In the genomic region with DNA sequence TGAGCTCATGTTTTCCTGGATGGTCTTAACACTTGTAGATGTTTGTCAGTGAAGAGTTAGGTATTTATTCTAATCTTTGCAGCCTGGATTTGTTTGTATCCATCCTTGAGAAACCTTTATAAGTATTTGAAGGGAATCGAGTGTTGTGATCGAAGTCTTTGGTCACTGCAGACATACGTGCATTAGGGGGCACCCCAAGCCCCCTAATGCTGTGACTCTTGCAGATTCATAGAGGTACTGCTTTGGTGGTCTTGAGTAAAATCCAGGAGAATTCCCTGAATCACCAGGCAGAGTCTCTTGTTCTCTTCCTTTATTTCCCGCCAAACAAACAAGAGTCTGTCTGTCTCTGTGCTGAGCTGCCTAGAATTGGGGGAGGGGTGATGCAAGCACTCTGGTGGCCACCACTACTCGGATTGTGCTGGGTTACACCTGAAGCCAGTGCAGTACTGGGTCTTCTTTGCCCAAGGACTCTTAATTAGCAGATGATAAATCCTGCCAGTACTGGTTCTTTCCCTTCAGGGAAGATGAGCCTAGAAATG, we compare ENCODE assay signal across 19 cellular contexts.
A peak's percentile ranks its signal among the peaks of the same experiment; 100 is the strongest.
DNase-seq lines count a peak whose midpoint lies in the region; ATAC-seq, FAIRE-seq and TF ChIP-seq lines count a peak whose summit lies in the region.
"Had no signal": no experiment of that assay in that cellular context is flagged by ENCODE, and none has a peak within 500 bp of the region (broad histone marks: within the 10 kb centered on the region; RNA-seq: fewer than 3 reads in every experiment).

No MANE protein-coding gene starts in this region.

- H2BK20ac ChIP-seq in H9 (ENCODE audit: low read depth, low read length, poor library complexity, severe bottlenecking) (no peak overlapping the region), H1 (ENCODE audit: low read length) (no peak overlapping the region)

- no peak overlapping the region for H3K4me2 ChIP-seq in H9 (ENCODE audit: insufficient read depth, insufficient read length, low read length)
- no peak overlapping the region for H3K4me2 ChIP-seq in H1 (ENCODE audit: insufficient read depth in 1 of 2, low read depth in 2 of 2, low read length in 2 of 2)
- peak overlapping the region; percentile 18 for H3K4me2 ChIP-seq in neuronal stem cell (ENCODE audit: insufficient read depth, low read length, poor library complexity, severe bottlenecking)
- H3K4me2 ChIP-seq: BLaER1 had no signal

- no peak overlapping the region for H4K5ac ChIP-seq in H9 (ENCODE audit: insufficient read length, low read depth, low read length)
- H4K5ac ChIP-seq in H1 (ENCODE audit: insufficient read length, low read depth, low read length): no peak overlapping the region

- no peak overlapping the region for H3K4me3 Mint-ChIP-seq in H9
- H3K4me3 Mint-ChIP-seq in effector memory CD8-positive, alpha-beta T cell: no peak overlapping the region
- no peak overlapping the region for H3K4me3 Mint-ChIP-seq in stimulated activated naive CD8-positive, alpha-beta T cell treated with anti-CD3 and anti-CD28 coated beads, Interleukin-15, amount 100 ng/mL, for 72 hours
- H3K4me3 Mint-ChIP-seq: CD14-positive monocyte; CD8-positive, alpha-beta T cell had no signal

- H3K4ac ChIP-seq in H9 (ENCODE audit: low read depth, low read length) (no peak overlapping the region), H1 (replicated peaks; ENCODE audit: insufficient read length, low read depth, low read length) (no peak overlapping the region), neuronal stem cell (ENCODE audit: low read length) (no peak overlapping the region)

- no CpG with 5 or more reads among the region's 5 CpGs for WGBS in H9 (ENCODE audit: extremely low coverage, insufficient read length, low lambda C conversion rate)
- 68% methylated on average over 5 of the region's 5 CpGs; no CpG with 5 or more reads in 1 of the 2 experiments for WGBS in H1 (ENCODE audit: extremely low coverage in 1 of 2, insufficient coverage in 1 of 2, insufficient read length in 1 of 2, insufficient replicate concordance in 2 of 2, low coverage in 1 of 2, low lambda C conversion rate in 2 of 2, missing lambda C conversion rate in 1 of 2), 2 experiments
- WGBS in neuronal stem cell (ENCODE audit: extremely low coverage in 2 of 2, insufficient read length in 2 of 2, insufficient replicate concordance in 1 of 2), 2 donors: no CpG with 5 or more reads among the region's 5 CpGs

- H2BK120ac ChIP-seq in H9 (ENCODE audit: low read depth, low read length, poor library complexity, severe bottlenecking) (no peak overlapping the region), H1 (replicated peaks; ENCODE audit: low read depth, low read length) (no peak overlapping the region), neuronal stem cell (ENCODE audit: low read depth, low read length) (no peak overlapping the region)

- TF ChIP-seq POLR2A in H1 (IDR thresholded peaks at IDR 0.05; ENCODE audit: control extremely low read depth in 1 of 2, low read depth in 2 of 2, low read length in 2 of 2): no peak

- no peak overlapping the region for H3K56ac ChIP-seq in H9 (ENCODE audit: insufficient read length, low read depth, low read length)
- H3K56ac ChIP-seq in H1 (replicated peaks; ENCODE audit: insufficient read length, low read depth, low read length): no peak overlapping the region

- no peak for ATAC-seq in effector memory CD8-positive, alpha-beta T cell (replicated peaks)
- no peak for ATAC-seq in stimulated activated naive CD8-positive, alpha-beta T cell treated with anti-CD3 and anti-CD28 coated beads, Interleukin-15, amount 100 ng/mL, for 72 hours
- ATAC-seq: CD8-positive, alpha-beta T cell; GM12878; HepG2 had no signal

- H3T11ph ChIP-seq in H9 (ENCODE audit: low read length): no peak overlapping the region

- H3K9ac ChIP-seq in H9 (ENCODE audit: extremely low read depth, insufficient read length, low read length) (no peak overlapping the region), H1 (replicated peaks in 1 of 4; ENCODE audit: extremely low read depth in 1 of 4, low read depth in 3 of 4, low read length in 3 of 4) (no peak overlapping the region), neuronal stem cell (ENCODE audit: low read depth, low read length, poor library complexity) (no peak overlapping the region)
- H3K9ac ChIP-seq: BLaER1 had no signal

- H2AK5ac ChIP-seq in H9 (ENCODE audit: insufficient read length, low read length) (no peak overlapping the region), H1 (ENCODE audit: low read depth, low read length) (no peak overlapping the region), neuronal stem cell (ENCODE audit: low read depth, low read length) (no peak overlapping the region)

- no peaks in the 10 kb centered on the region for H3K27me3 Mint-ChIP-seq in H9 (ENCODE audit: low read depth)
- H3K27me3 Mint-ChIP-seq in effector memory CD8-positive, alpha-beta T cell: no peaks in the 10 kb centered on the region
- H3K27me3 Mint-ChIP-seq in stimulated activated naive CD8-positive, alpha-beta T cell treated with anti-CD3 and anti-CD28 coated beads, Interleukin-15, amount 100 ng/mL, for 72 hours: no peaks in the 10 kb centered on the region
- H3K27me3 Mint-ChIP-seq: IgD-negative memory B cell had no signal

- H3K79me1 ChIP-seq in H9 (ENCODE audit: insufficient read depth, low read depth, low read length, poor library complexity, severe bottlenecking) (no peaks in the 10 kb centered on the region), H1 (ENCODE audit: low read depth, low read length) (no peaks in the 10 kb centered on the region), neuronal stem cell (ENCODE audit: low read depth, low read length) (no peaks in the 10 kb centered on the region)

- H2BK15ac ChIP-seq in H9 (ENCODE audit: low read depth, low read length): no peak overlapping the region
- H2BK15ac ChIP-seq in H1 (ENCODE audit: low read length): no peak overlapping the region
- H2BK15ac ChIP-seq in neuronal stem cell (ENCODE audit: low read length): no peak overlapping the region

- H3K23me2 ChIP-seq in H9 (ENCODE audit: insufficient read length, low read depth, low read length, poor library complexity, severe bottlenecking): no peaks in the 10 kb centered on the region
- H3K23me2 ChIP-seq in H1 (ENCODE audit: low read depth, low read length): no peaks in the 10 kb centered on the region

- no peaks in the 10 kb centered on the region for H3K9me3 ChIP-seq in H9 (ENCODE audit: control insufficient read depth, low read depth, low read length)
- no peaks in the 10 kb centered on the region for H3K9me3 ChIP-seq in H1 (ENCODE audit: insufficient read depth in 2 of 2, low read depth in 1 of 2, low read length in 1 of 2)
- peaks cover 0 to 3% of the 10 kb centered on the region in 2 donors for H3K9me3 ChIP-seq in neuronal stem cell (replicated peaks in 1 of 2; ENCODE audit: control insufficient read depth in 2 of 2, insufficient read depth in 1 of 2, low read depth in 1 of 2, low read length in 2 of 2)

- POLR2A ChIA-PET in H1 (lab: Charles Lee; ENCODE audit: partially characterized antibody): no interaction called here

- H4K8ac ChIP-seq in H9 (replicated peaks; ENCODE audit: insufficient read length, low read depth, low read length): no peak overlapping the region
- no peak overlapping the region for H4K8ac ChIP-seq in H1 (ENCODE audit: extremely low read depth, insufficient read depth, low read length)
- H4K8ac ChIP-seq in neuronal stem cell (ENCODE audit: low read depth, low read length): no peak overlapping the region

- H3K18ac ChIP-seq in H9 (ENCODE audit: insufficient read length, low read depth, low read length) (no peak overlapping the region), H1 (ENCODE audit: extremely low read depth, low read length) (no peak overlapping the region), neuronal stem cell (ENCODE audit: low read length) (no peak overlapping the region)

- H3K23ac ChIP-seq in H9 (ENCODE audit: insufficient read length, low read depth, low read length) (no peak overlapping the region), H1 (ENCODE audit: insufficient read length) (no peak overlapping the region), neuronal stem cell (ENCODE audit: low read depth, low read length, poor library complexity) (no peak overlapping the region)

- peaks cover 0 to 7% of the 10 kb centered on the region in 2 experiments; a peak in 2 of 4 replicates for H3K4me1 Mint-ChIP-seq in H9
- H3K4me1 Mint-ChIP-seq in effector memory CD8-positive, alpha-beta T cell (ENCODE audit: low read depth in 2 of 2): no peaks in the 10 kb centered on the region
- no peaks in the 10 kb centered on the region for H3K4me1 Mint-ChIP-seq in stimulated activated naive CD8-positive, alpha-beta T cell treated with anti-CD3 and anti-CD28 coated beads, Interleukin-15, amount 100 ng/mL, for 72 hours
- H3K4me1 Mint-ChIP-seq: CD14-positive monocyte, IgD-negative memory B cell had no signal

- peaks cover 3 to 4% of the 10 kb centered on the region in 2 experiments; a peak in 3 of 5 replicates for H3K9me3 Mint-ChIP-seq in H9
- peaks cover 8% of the 10 kb centered on the region in 2 donors for H3K9me3 Mint-ChIP-seq in effector memory CD8-positive, alpha-beta T cell
- H3K9me3 Mint-ChIP-seq in stimulated activated naive CD8-positive, alpha-beta T cell treated with anti-CD3 and anti-CD28 coated beads, Interleukin-15, amount 100 ng/mL, for 72 hours: peaks cover 7 to 25% of the 10 kb centered on the region in 2 donors

- DNase-seq in H9: no peak
- DNase-seq in H1 (ENCODE audit: low read depth in 1 of 2, low spot score in 2 of 2): peak in 1 of 2 experiments; percentile 1
- DNase-seq in iPS DF 19.7 (ENCODE audit: low read depth, low spot score): peak; percentile 5
- no peak for DNase-seq in neuronal stem cell (ENCODE audit: low spot score)
- DNase-seq in effector memory CD8-positive, alpha-beta T cell: no peak
- DNase-seq in stimulated activated naive CD8-positive, alpha-beta T cell treated with anti-CD3 and anti-CD28 coated beads, Interleukin-15, amount 100 ng/mL, for 72 hours: no peak
- no peak for DNase-seq in effector CD8-positive, alpha-beta T cell (lab: John Stamatoyannopoulos, UW)
- DNase-seq: 8988T; Calu3; CD8-positive, alpha-beta T cell; DND-41; EL had no signal

- TF ChIP-seq EP300 in H1 (IDR thresholded peaks at IDR 0.05; ENCODE audit: borderline replicate concordance in 1 of 2, low read depth in 2 of 2, low read length in 2 of 2): no peak

- peak overlapping the region in 1 of 3 experiments; percentile 84; a peak in 2 of 7 replicates for H3K27ac Mint-ChIP-seq in H9
- H3K27ac Mint-ChIP-seq in effector memory CD8-positive, alpha-beta T cell: no peak overlapping the region
- no peak overlapping the region for H3K27ac Mint-ChIP-seq in stimulated activated naive CD8-positive, alpha-beta T cell treated with anti-CD3 and anti-CD28 coated beads, Interleukin-15, amount 100 ng/mL, for 72 hours
- H3K27ac Mint-ChIP-seq: CD14-positive monocyte; CD8-positive, alpha-beta T cell; IgD-negative memory B cell had no signal

- FAIRE-seq in H1 (lab: Jason Lieb, UNC): no peak
- FAIRE-seq: GM12878, H54, HepG2, HTR-8/SVneo had no signal

- H4K20me1 ChIP-seq in H9 (ENCODE audit: control insufficient read depth, insufficient read depth, insufficient read length) (no peaks in the 10 kb centered on the region), H1 (replicated peaks in 1 of 2; ENCODE audit: control insufficient read depth in 1 of 2, insufficient read depth in 2 of 2, low read length in 2 of 2) (no peaks in the 10 kb centered on the region)
- H4K20me1 ChIP-seq: BLaER1 had no signal

- H2AFZ ChIP-seq in H9 (ENCODE audit: low read length) (no peak overlapping the region), H1 (ENCODE audit: low read length) (peak overlapping the region; percentile 93), neuronal stem cell (ENCODE audit: low read length) (no peak overlapping the region)

- H2BK5ac ChIP-seq in H9 (ENCODE audit: insufficient read length, low read length) (no peak overlapping the region), H1 (ENCODE audit: low read depth, low read length) (no peak overlapping the region), neuronal stem cell (ENCODE audit: low read length) (no peak overlapping the region)

- peak; percentile 59 to 66 for TF ChIP-seq RAD21 in H1 (IDR thresholded peaks at IDR 0.05 in 1 of 2, conservative IDR thresholded peaks at IDR 0.05 in 1 of 2; ENCODE audit: low read depth in 2 of 2, low read length in 2 of 2)

- H3K4me1 ChIP-seq in H9 (ENCODE audit: insufficient read depth, low read length) (no peaks in the 10 kb centered on the region), H1 (replicated peaks in 1 of 4; ENCODE audit: control insufficient read depth in 3 of 4, insufficient read depth in 4 of 4, low read length in 3 of 4) (no peaks in the 10 kb centered on the region), neuronal stem cell (ENCODE audit: control insufficient read depth in 2 of 2, insufficient read depth in 1 of 2, low read depth in 1 of 2, low read length in 2 of 2) (no peaks in the 10 kb centered on the region)
- H3K4me1 ChIP-seq: BLaER1 had no signal

- H3K27me3 ChIP-seq in H9 (ENCODE audit: insufficient read depth, low read length) (no peaks in the 10 kb centered on the region), H1 (replicated peaks in 1 of 4; ENCODE audit: control insufficient read depth in 3 of 4, extremely low read depth in 1 of 4, insufficient read depth in 3 of 4, low read length in 3 of 4) (no peaks in the 10 kb centered on the region), neuronal stem cell (ENCODE audit: control insufficient read depth in 3 of 3, insufficient read depth in 3 of 3, low read depth in 1 of 3, low read length in 3 of 3) (no peaks in the 10 kb centered on the region)
- H3K27me3 ChIP-seq: BLaER1 had no signal

- H2BK12ac ChIP-seq in H9 (ENCODE audit: insufficient read length, low read depth, low read length): no peak overlapping the region
- H2BK12ac ChIP-seq in H1 (ENCODE audit: low read depth, low read length): 0 out of 2 replicates have a peak overlapping the region, but pooled peaks have one; percentile 7
- H2BK12ac ChIP-seq in neuronal stem cell (ENCODE audit: low read length): no peak overlapping the region

- H3K36me3 ChIP-seq in H1 (ENCODE audit: control insufficient read depth in 2 of 4, insufficient read depth in 4 of 4, low read length in 3 of 4): no peaks in the 10 kb centered on the region
- H3K36me3 ChIP-seq in neuronal stem cell (replicated peaks in 1 of 2; ENCODE audit: control insufficient read depth in 2 of 2, insufficient read depth in 2 of 2, low read length in 2 of 2): no peaks in the 10 kb centered on the region
- H3K36me3 ChIP-seq: BLaER1 had no signal

- TF ChIP-seq CTCF in H9 (conservative IDR thresholded peaks at IDR 0.05) (peak; percentile 39; the same call in 2 of the 3 replicates), H1 (IDR thresholded peaks at IDR 0.05; ENCODE audit: control extremely low read depth in 1 of 3, insufficient read depth in 1 of 3, low read depth in 1 of 3, low read length in 3 of 3) (peak in 2 of 3 experiments; percentile 18 to 21; a peak in 1 of 4 replicates)

- CTCF ChIA-PET in H1 (lab: Charles Lee; ENCODE audit: partially characterized antibody): interaction anchor here (0.8 to 1.5 kb wide), 5 partner anchors 15 to 153 kb away, joined by 3 read pairs; no protein-coding TSS in a partner anchor

- no peaks in the 10 kb centered on the region; a peak in 1 of 7 replicates for H3K36me3 Mint-ChIP-seq in H9 (ENCODE audit: insufficient read depth in 1 of 3, low read depth in 3 of 3)
- H3K36me3 Mint-ChIP-seq in effector memory CD8-positive, alpha-beta T cell (ENCODE audit: insufficient read depth): no peaks in the 10 kb centered on the region
- H3K36me3 Mint-ChIP-seq: CD14-positive monocyte; CD8-positive, alpha-beta T cell; IgD-negative memory B cell had no signal

- H3K14ac ChIP-seq in H9 (ENCODE audit: insufficient read depth, low read length) (no peak overlapping the region), H1 (ENCODE audit: insufficient read length) (no peak overlapping the region), neuronal stem cell (ENCODE audit: low read length) (no peak overlapping the region)

- no peaks in the 10 kb centered on the region for H3K79me2 ChIP-seq in H9 (ENCODE audit: insufficient read depth, low read length)
- no peaks in the 10 kb centered on the region for H3K79me2 ChIP-seq in H1 (ENCODE audit: control insufficient read depth in 1 of 2, insufficient read depth in 2 of 2, low read length in 2 of 2)

- H3K4me3 ChIP-seq in H1 (ENCODE audit: extremely low read depth in 1 of 4, insufficient read depth in 2 of 4, low read depth in 3 of 4, low read length in 4 of 4) (no peak overlapping the region), neuronal stem cell (ENCODE audit: low read length in 2 of 2) (no peak overlapping the region)
- H3K4me3 ChIP-seq: BLaER1, GM12878 had no signal

- no peak overlapping the region for H4K91ac ChIP-seq in H9 (ENCODE audit: insufficient read length, low read depth, low read length)
- H4K91ac ChIP-seq in H1 (replicated peaks; ENCODE audit: insufficient read length, low read length): no peak overlapping the region
- H4K91ac ChIP-seq in neuronal stem cell (ENCODE audit: low read depth, low read length, poor library complexity): no peak overlapping the region

- no peak overlapping the region for H3K27ac ChIP-seq in H9 (ENCODE audit: insufficient read length, low read depth, low read length)
- no peak overlapping the region for H3K27ac ChIP-seq in H1 (ENCODE audit: low read depth, low read length)
- no peak overlapping the region for H3K27ac ChIP-seq in neuronal stem cell (replicated peaks; ENCODE audit: low read length)
- H3K27ac ChIP-seq: BLaER1 had no signal
